ENCODE assay signal across 26 cellular contexts in the genomic region with DNA sequence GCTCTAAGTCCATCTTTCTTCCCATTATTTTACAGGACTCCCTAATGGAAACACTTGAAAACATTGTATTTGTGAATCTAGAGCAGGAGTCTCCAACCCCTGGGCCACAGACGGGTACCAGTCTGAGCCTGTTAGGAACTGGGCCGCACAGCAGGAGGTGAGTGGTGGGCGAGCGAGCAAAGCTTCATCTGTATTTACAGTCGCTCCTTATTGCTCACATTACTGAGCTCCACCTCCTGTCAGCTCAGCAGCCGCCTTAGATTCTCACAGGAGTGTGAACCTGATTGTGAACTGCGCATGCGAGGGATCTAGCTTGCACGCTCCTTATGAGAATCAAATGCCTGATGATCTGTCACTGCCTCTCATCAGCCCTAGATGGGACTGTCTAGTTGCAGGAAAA.
"Had no signal": no experiment of that assay in that cellular context is flagged by ENCODE, and none has a peak within 500 bp of the region (broad histone marks: within the 10 kb centered on the region; RNA-seq: fewer than 3 reads in every experiment).

No MANE protein-coding gene starts in this region.

- H3K36me3 ChIP-seq: gastroesophageal sphincter, neutrophil, pancreas, right lobe of liver, suprapubic skin, transverse colon, vagina had no signal

- H3K4me1 Mint-ChIP-seq: stimulated activated naive B cell treated with anti-CD40 and anti-IgM and Interleukin-4, amounts not matched to agents 10 μg/mL and 1 μg/mL and 100 μg/mL, for 72 hours had no signal

- DNase-seq: dermis blood vessel endothelial cell; effector memory CD4-positive, alpha-beta T cell; foreskin keratinocyte; heart left ventricle; kidney; mesenchymal stem cell; mucosa of descending colon; naive B cell; pancreas; right lobe of liver; small intestine; stimulated activated CD4-positive, alpha-beta T cell treated with anti-CD3 and anti-CD28 coated beads, Interleukin-15, amount 100 ng/mL, for 24 hours; stimulated activated CD4-positive, alpha-beta T cell treated with anti-CD3 and anti-CD28 coated beads, Interleukin-2, amount 100 ng/mL, for 48 hours; stimulated activated naive B cell treated with anti-CD40 and anti-IgM and Interleukin-4, amounts not matched to agents 10 μg/mL and 1 μg/mL and 100 μg/mL, for 72 hours; transverse colon had no signal

- H3K4me3 Mint-ChIP-seq: mesothelial cell of epicardium; natural killer cell treated with Interleukin-12 subunit alpha and Interleukin-12 subunit beta and Interleukin-15 and Interleukin-18, amount 100 ng/mL, for 72 hours; neural crest cell; stimulated activated naive B cell treated with anti-CD40 and anti-IgM and Interleukin-4, amounts not matched to agents 10 μg/mL and 1 μg/mL and 100 μg/mL, for 72 hours; stimulated activated naive CD8-positive, alpha-beta T cell treated with anti-CD3 and anti-CD28 coated beads, Interleukin-15, Interleukin-2, amounts not matched to agents 100 ng/mL and 50 ng/mL, for 24 hours had no signal

- H3K27ac Mint-ChIP-seq: mesothelial cell of epicardium; natural killer cell treated with Interleukin-12 subunit alpha and Interleukin-12 subunit beta and Interleukin-15 and Interleukin-18, amount 100 ng/mL, for 72 hours; stimulated activated naive B cell treated with anti-CD40 and anti-IgM and Interleukin-4, amounts not matched to agents 10 μg/mL and 1 μg/mL and 100 μg/mL, for 72 hours; stimulated activated naive CD8-positive, alpha-beta T cell treated with anti-CD3 and anti-CD28 coated beads, Interleukin-15, Interleukin-2, amounts not matched to agents 100 ng/mL and 50 ng/mL, for 24 hours had no signal

- H3K9me3 ChIP-seq: esophagus muscularis mucosa, gastroesophageal sphincter, heart left ventricle, mucosa of descending colon, neutrophil, pancreas, right lobe of liver, suprapubic skin, transverse colon, vagina had no signal

- H3K27ac ChIP-seq: esophagus muscularis mucosa, foreskin keratinocyte, gastroesophageal sphincter, heart left ventricle, hepatocyte, neutrophil, pancreas, right lobe of liver, suprapubic skin, transverse colon, vagina had no signal

- H3K27me3 ChIP-seq: esophagus muscularis mucosa, foreskin keratinocyte, gastroesophageal sphincter, heart left ventricle, hepatocyte, neutrophil, pancreas, right lobe of liver, suprapubic skin, transverse colon, vagina had no signal

- H3K4me1 ChIP-seq: foreskin keratinocyte, right lobe of liver, suprapubic skin, transverse colon, vagina had no signal

- H3K27me3 Mint-ChIP-seq: naive B cell; natural killer cell treated with Interleukin-12 subunit alpha and Interleukin-12 subunit beta and Interleukin-15 and Interleukin-18, amount 100 ng/mL, for 72 hours; stimulated activated naive B cell treated with anti-CD40 and anti-IgM and Interleukin-4, amounts not matched to agents 10 μg/mL and 1 μg/mL and 100 μg/mL, for 72 hours; stimulated activated naive CD8-positive, alpha-beta T cell treated with anti-CD3 and anti-CD28 coated beads, Interleukin-15, Interleukin-2, amounts not matched to agents 100 ng/mL and 50 ng/mL, for 24 hours had no signal

- ATAC-seq: foreskin keratinocyte; gastroesophageal sphincter; heart left ventricle; left lobe of liver; mucosa of descending colon; natural killer cell treated with Interleukin-12 subunit alpha and Interleukin-12 subunit beta and Interleukin-15 and Interleukin-18, amount 100 ng/mL, for 72 hours; pancreas; right lobe of liver; stimulated activated naive B cell treated with anti-CD40 and anti-IgM and Interleukin-4, amounts not matched to agents 10 μg/mL and 1 μg/mL and 100 μg/mL, for 72 hours had no signal

- H3K9me3 Mint-ChIP-seq: mesothelial cell of epicardium; stimulated activated naive CD8-positive, alpha-beta T cell treated with anti-CD3 and anti-CD28 coated beads, Interleukin-15, Interleukin-2, amounts not matched to agents 100 ng/mL and 50 ng/mL, for 24 hours had no signal

- H3K4me3 ChIP-seq: esophagus muscularis mucosa, gastroesophageal sphincter, heart left ventricle, hepatocyte, mucosa of descending colon, pancreas, right lobe of liver, suprapubic skin, transverse colon, vagina had no signal
